Comparison of ENCODE assay signal across 8 cellular contexts in the genomic region with DNA sequence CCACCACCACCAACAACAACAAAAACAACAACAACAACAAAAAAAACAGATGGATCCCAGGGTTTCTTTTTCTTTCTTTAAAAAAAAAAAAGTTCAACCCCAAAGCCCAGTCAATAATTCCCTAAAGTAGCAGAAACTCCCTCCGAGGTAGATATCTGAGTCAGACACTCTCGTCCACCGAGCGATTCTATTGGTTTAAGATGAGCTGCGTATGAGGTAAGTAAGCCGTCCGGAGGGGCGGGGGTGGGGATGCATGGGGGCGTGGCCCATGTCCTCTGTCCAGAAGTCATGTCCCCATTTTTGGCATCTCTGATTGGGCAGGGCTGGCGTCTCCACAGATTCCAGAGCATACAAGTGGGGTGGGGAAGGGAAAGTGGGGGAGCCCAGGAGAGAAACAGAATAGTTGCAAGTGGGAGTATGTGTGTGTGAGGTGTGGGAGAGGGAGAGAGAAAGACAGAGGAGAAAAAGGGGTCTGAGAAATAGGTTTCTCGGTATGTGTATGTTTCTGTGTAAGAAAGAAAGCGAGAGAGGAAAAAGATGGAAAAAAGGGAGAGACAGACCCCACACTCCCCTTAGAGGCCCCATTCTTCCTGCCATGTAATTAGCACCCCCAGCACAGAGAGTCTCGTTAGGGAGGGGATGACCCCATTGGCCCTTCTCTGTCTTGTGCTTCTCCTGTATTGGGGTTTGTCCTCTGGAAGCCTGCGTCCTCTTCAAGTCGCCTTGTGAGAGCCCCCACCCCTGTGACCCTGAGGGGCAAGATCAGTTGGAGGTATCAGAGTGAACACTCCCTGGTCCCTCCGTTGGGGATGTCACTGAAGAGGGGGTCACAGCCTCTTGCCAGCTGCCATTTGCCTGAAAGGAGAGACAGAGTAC. TPM values are rescaled to one million over a fixed set of nuclear protein-coding genes. Genes with fewer than 3 reads are reported as not detected.
DNase-seq lines count a peak whose midpoint lies in the region; ATAC-seq, FAIRE-seq and TF ChIP-seq lines count a peak whose summit lies in the region.
"Not testable (repeated sequence)": the region's sequence is repeated elsewhere in the genome, so short reads cannot be mapped to it uniquely, and the experiment has no call there.

No MANE protein-coding gene starts in this region.

- not testable (repeated sequence) for TF ChIP-seq CTCF in Panc1 (IDR thresholded peaks at IDR 0.05); breast epithelium (IDR thresholded peaks at IDR 0.05); gastroesophageal sphincter (IDR thresholded peaks at IDR 0.05)

- TF ChIP-seq EP300 in gastroesophageal sphincter (IDR thresholded peaks at IDR 0.05), result not testable (repeated sequence)

- intact Hi-C loops in Panc1 (cut with micrococcal nuclease; ENCODE audit: unreplicated experiment); breast epithelium (cut with DNase I; ENCODE audit: low total_unique reads): not testable (repeated sequence)

- not testable (repeated sequence) for FAIRE-seq in H54 (lab: Jason Lieb, UNC)

- H3K27me3 ChIP-seq in ACC112 (ENCODE audit: insufficient read depth, low read length); Panc1 (ENCODE audit: control insufficient read depth, insufficient read depth, low read length); breast epithelium; gastroesophageal sphincter; muscle layer of colon (ENCODE audit: control insufficient read depth in 1 of 2, insufficient read depth in 2 of 2, low read length in 2 of 2): not testable (repeated sequence)

- 16 to 17% methylated on average over 3 to 12 of the region's 16 CpGs for WGBS in gastroesophageal sphincter (ENCODE audit: low coverage in 1 of 2), 2 donors

- not testable (repeated sequence) for H3K9me3 ChIP-seq in Panc1 (ENCODE audit: control insufficient read depth, insufficient read depth, low read depth, low read length); breast epithelium; gastroesophageal sphincter; muscle layer of colon (ENCODE audit: low read length)

- H3K9ac ChIP-seq in muscle layer of colon (ENCODE audit: low read length), result not testable (repeated sequence)

- H3K4me1 ChIP-seq in ACC112 (ENCODE audit: control insufficient read depth, insufficient read depth, low read length, unreplicated experiment) (peaks cover 11% of the 10 kb centered on the region), Panc1 (ENCODE audit: control insufficient read depth, insufficient read depth, low read length) (peaks cover 18% of the 10 kb centered on the region), gastroesophageal sphincter (peaks cover 0 to 84% (median 43%) of the 10 kb centered on the region in 3 donors), muscle layer of colon (ENCODE audit: insufficient read depth, low read length) (peaks cover 36% of the 10 kb centered on the region)
- H3K4me1 ChIP-seq in breast epithelium, result not testable (repeated sequence)

- not testable (repeated sequence) for TF ChIP-seq POLR2A in H54 (IDR thresholded peaks at IDR 0.05; ENCODE audit: low read depth, low read length); breast epithelium (IDR thresholded peaks at IDR 0.05); gastroesophageal sphincter (IDR thresholded peaks at IDR 0.05)

- in situ Hi-C loops in Panc1 (cut with HindIII; ENCODE audit: low pct_unique_long_range_greater_than_20kb, low sequenced_read_pairs), result not testable (repeated sequence)

- H3K27ac ChIP-seq in ACC112 (ENCODE audit: low read depth, low read length) (peak overlapping the region; percentile 68), breast epithelium (peak overlapping the region; percentile 97 to 98), gastroesophageal sphincter (peak overlapping the region; percentile 68 to 99 (median 98)), muscle layer of colon (ENCODE audit: low read depth, low read length) (peak overlapping the region; percentile 86)
- not testable (repeated sequence) for H3K27ac ChIP-seq in Panc1 (ENCODE audit: low read length)

- H2AFZ ChIP-seq in ACC112 (ENCODE audit: low read length, unreplicated experiment), result not testable (repeated sequence)

- POLR2A ChIA-PET in Panc1 (lab: Charles Lee), result interaction anchor here (0.6 to 0.7 kb wide), 2 partner anchors 22 to 48 kb away, joined by 3 to 7 read pairs; no protein-coding TSS in a partner anchor

- ATAC-seq in Panc1, result peak; percentile 68
- peak; percentile 85 for ATAC-seq in gastroesophageal sphincter

- not testable (repeated sequence) for H3K4me3 ChIP-seq in ACC112 (ENCODE audit: low read depth, low read length); Panc1 (ENCODE audit: low read depth in 2 of 2, low read length in 2 of 2); breast epithelium; gastroesophageal sphincter; muscle layer of colon (ENCODE audit: low read depth in 1 of 2, low read length in 2 of 2)

- H3K36me3 ChIP-seq in ACC112 (ENCODE audit: insufficient read depth, low read length); Panc1 (ENCODE audit: control insufficient read depth, insufficient read depth, low read length); breast epithelium: not testable (repeated sequence)
- H3K36me3 ChIP-seq in gastroesophageal sphincter, result peaks cover 0 to 55% of the 10 kb centered on the region in 2 donors
- peaks cover 43% of the 10 kb centered on the region for H3K36me3 ChIP-seq in muscle layer of colon (ENCODE audit: insufficient read depth, low read length)

- BruUV-seq in Panc1 (replicated peaks; lab: Mats Ljungman, UMichigan), result not testable (repeated sequence)

- peaks cover 19% of the 10 kb centered on the region for H3K79me2 ChIP-seq in ACC112 (ENCODE audit: control insufficient read depth, insufficient read depth, low read length, unreplicated experiment)

- CTCF ChIA-PET in Panc1 (lab: Charles Lee), result interaction anchor here (0.6 to 0.9 kb wide), 5 partner anchors 9 to 603 kb away, joined by 3 to 7 read pairs (median 3); no protein-coding TSS in a partner anchor

- DNase-seq in H54 (ENCODE audit: insufficient read length, low spot score), result peak; percentile 62
- not testable (repeated sequence) for DNase-seq in Panc1 (ENCODE audit: low read depth, low spot score)
- DNase-seq in activated CD4-positive, alpha-beta T cell treated with anti-CD3 and anti-CD28 coated beads, Interleukin-2, amount 50 U/mL, for 48 hours, result peak; percentile 72 to 78
- DNase-seq in breast epithelium (ENCODE audit: low spot score in 2 of 2), result peak; percentile 74 to 79
- DNase-seq in stimulated activated CD4-positive, alpha-beta T cell treated with anti-CD3 and anti-CD28 coated beads, Interleukin-1b, Interleukin-23, amount 100 ng/mL, for 48 hours, result peak; percentile 68

RNA-seq across cellular contexts. Expression of gene AGER, which starts 1.8 kb away (rescaled TPM):
- total RNA-seq in Panc1 (2021; ENCODE audit: unreplicated experiment) (3.7 TPM), breast epithelium (1 to 10 TPM; 1.3 to 2.6 (median 1.8) TPM), gastroesophageal sphincter (1 to 10 TPM; 1.4 to 2.3 (median 1.6) TPM)
- polyA plus RNA-seq in Panc1 (2012; ENCODE audit: insufficient read length), result 3.2 TPM

RNA-seq across cellular contexts. Expression of gene PBX2, which starts 4.1 kb away (rescaled TPM):
- total RNA-seq in Panc1 (2021; ENCODE audit: unreplicated experiment) (76.2 TPM), breast epithelium (10 to 100 TPM; 32.3 to 61.6 (median 48.5) TPM), gastroesophageal sphincter (10 to 100 TPM; 42.9 to 70.1 (median 61.0) TPM)
- 76.9 TPM for polyA plus RNA-seq in Panc1 (2012; ENCODE audit: insufficient read length)

RNA-seq across cellular contexts. Expression of gene GPSM3, which starts 6.6 kb away (rescaled TPM):
- 2.0 TPM for total RNA-seq in Panc1 (2021; ENCODE audit: unreplicated experiment)
- 2.4 TPM for polyA plus RNA-seq in Panc1 (2012; ENCODE audit: insufficient read length)
- 10 to 100 TPM in 2 of 3 donors, 1 to 10 TPM in 1; 8.2 to 18.2 (median 11.3) TPM for total RNA-seq in breast epithelium
- 10 to 100 TPM in 2 of 4 donors, 1 to 10 TPM in 1, under 1 TPM in 1; 0.93 to 16.3 (median 9.0) TPM for total RNA-seq in gastroesophageal sphincter

RNA-seq across cellular contexts. Expression of gene RNF5, which starts 7.7 kb away (rescaled TPM):
- total RNA-seq in Panc1 (2021; ENCODE audit: unreplicated experiment) (82.3 TPM), breast epithelium (10 to 100 TPM; 56.3 to 78.0 (median 70.5) TPM), gastroesophageal sphincter (100 to 1,000 TPM in 1 of 4 donors, 10 to 100 TPM in 3; 78.8 to 101 (median 88.0) TPM)
- polyA plus RNA-seq in Panc1 (2012; ENCODE audit: insufficient read length), result 158 TPM

RNA-seq across cellular contexts. Expression of gene AGPAT1, which starts 10.0 kb away (rescaled TPM):
- 88.4 TPM for total RNA-seq in Panc1 (2021; ENCODE audit: unreplicated experiment)
- 111 TPM for polyA plus RNA-seq in Panc1 (2012; ENCODE audit: insufficient read length)
- 10 to 100 TPM; 25.8 to 33.8 (median 30.6) TPM for total RNA-seq in breast epithelium
- 10 to 100 TPM; 45.6 to 70.5 (median 54.6) TPM for total RNA-seq in gastroesophageal sphincter
